36 cellular contexts compared by ENCODE assay signal in genomic region chr4:151287409-151287808, GRCh38. TPM values are rescaled to one million over a fixed set of nuclear protein-coding genes. Genes with fewer than 3 reads are reported as not detected.
"Had no signal": no experiment of that assay in that cellular context is flagged by ENCODE, and none has a peak within 500 bp of the region (broad histone marks: within the 10 kb centered on the region; RNA-seq: fewer than 3 reads in every experiment).

No MANE protein-coding gene starts in this region.

- H3K4me1 ChIP-seq: colonic mucosa, lower lobe of right lung, prostate gland, vagina had no signal

- H3K9me3 ChIP-seq: colonic mucosa, lower lobe of right lung, mucosa of descending colon, neutrophil, ovary, prostate gland, upper lobe of left lung, vagina had no signal

- H3K4me3 ChIP-seq: cardiac muscle cell, colonic mucosa, dorsolateral prefrontal cortex, gastroesophageal sphincter, lower lobe of right lung, mucosa of descending colon, ovary, prostate gland, skin epidermis, thoracic aorta, upper lobe of left lung, vagina had no signal

- H3K27ac ChIP-seq: cardiac muscle cell, colonic mucosa, dorsolateral prefrontal cortex, gastroesophageal sphincter, lower lobe of right lung, neutrophil, ovary, prostate gland, skin epidermis, thoracic aorta, upper lobe of left lung, vagina, WERI-Rb-1 had no signal

- DNase-seq: activated CD4-positive, alpha-beta T cell treated with anti-CD3 and anti-CD28 coated beads for 48 hours; activated CD4-positive, alpha-beta T cell treated with anti-CD3 and anti-CD28 coated beads, Interleukin-2, amount 50 U/mL, for 48 hours; activated CD8-positive, alpha-beta memory T cell treated with anti-CD3 and anti-CD28 coated beads for 24 hours; activated effector memory CD4-positive, alpha-beta T cell treated with Interleukin-2 at 50 U/mL for 16 hours; activated naive CD4-positive, alpha-beta T cell treated with Interleukin-2 at 50 U/mL for 16 hours; anterior cingulate cortex; cerebellar nuclear complex; colonic mucosa; dorsolateral prefrontal cortex; effector memory CD4-positive, alpha-beta T cell; erythroblast; head of caudate nucleus; hippocampal formation; lower lobe of right lung; mucosa of descending colon; ovary; retina; stimulated activated CD4-positive, alpha-beta T cell treated with anti-CD3 and anti-CD28 coated beads, Interleukin-4, amount 100 ng/mL, for 24 hours; upper lobe of left lung; WERI-Rb-1 had no signal

- FAIRE-seq: TTC549 had no signal

- H3K27me3 ChIP-seq: cardiac muscle cell, colonic mucosa, dorsolateral prefrontal cortex, gastroesophageal sphincter, neutrophil, ovary, upper lobe of left lung, vagina had no signal

- H3K36me3 ChIP-seq: cardiac muscle cell, colonic mucosa, gastroesophageal sphincter, lower lobe of right lung, neutrophil, ovary, prostate gland, thoracic aorta, upper lobe of left lung, vagina had no signal

- ATAC-seq: activated CD4-positive, CD25-positive, alpha-beta regulatory T cell treated with anti-CD3 and anti-CD28 coated beads, Interleukin-2, amount 50 U/mL, for 24 hours; gastroesophageal sphincter; left lobe of liver; lower lobe of right lung; mucosa of descending colon; sciatic nerve; stimulated activated effector memory CD8-positive, alpha-beta T cell treated with anti-CD3 and anti-CD28 coated beads, Interleukin-12 subunit alpha, Interleukin-12 subunit beta, amount 100 ng/mL, for 72 hours had no signal

RNA-seq across cellular contexts. Expression of gene PRSS48, which starts 10.4 kb away (rescaled TPM):
- total RNA-seq: cardiac muscle cell, colonic mucosa, gastroesophageal sphincter, kidney epithelial cell, left lobe of liver, lower lobe of right lung, mesenteric fat pad, mucosa of descending colon, ovary, prostate gland, sciatic nerve, subcutaneous adipose tissue, thoracic aorta, upper lobe of left lung, vagina had no signal
- polyA plus RNA-seq: adipose tissue, cardiac muscle cell, ovary had no signal
